14 cellular contexts compared by ENCODE assay signal in genomic region chr16:72947379-72948237, GRCh38.
DNase-seq lines count a peak whose midpoint lies in the region; ATAC-seq, FAIRE-seq and TF ChIP-seq lines count a peak whose summit lies in the region.
"Had no signal": no experiment of that assay in that cellular context is flagged by ENCODE, and none has a peak within 500 bp of the region (broad histone marks: within the 10 kb centered on the region; RNA-seq: fewer than 3 reads in every experiment).

No MANE protein-coding gene starts in this region.

- H3K4me3 ChIP-seq in ectodermal cell (ENCODE audit: insufficient read depth, low read depth, low read length) = no peak overlapping the region
- H3K4me3 ChIP-seq in pancreas = no peak overlapping the region
- H3K4me3 ChIP-seq: SK-N-MC, testis had no signal

- H3K36me3 ChIP-seq in ectodermal cell (ENCODE audit: control insufficient read depth, insufficient read depth, low read length) (peaks cover 8% of the 10 kb centered on the region), pancreas (peaks cover 0 to 8% (median 7%) of the 10 kb centered on the region in 3 donors)

- WGBS in ectodermal cell, 2 experiments = 63 to 68% methylated on average over 26 of the region's 26 CpGs
- 35 to 38% methylated on average over 26 of the region's 26 CpGs for WGBS in pancreas, 2 donors

- no peak for FAIRE-seq in pancreas (lab: Jason Lieb, UNC)

- ATAC-seq in pancreas (peak; percentile 36 to 70 (median 66)), HG02840 (IDR thresholded peaks at IDR 0.05; ENCODE audit: low FRiP score, unreplicated experiment) (no peak)

- CTCF ChIA-PET in HEK293T (lab: Yijun Ruan, JAX) = no interaction called here

- H3K9me3 ChIP-seq in ectodermal cell (ENCODE audit: control insufficient read depth, low read length) (no peaks in the 10 kb centered on the region), pancreas (no peaks in the 10 kb centered on the region)
- H3K9me3 ChIP-seq: testis had no signal

- intact Hi-C loops in pancreas (cut with DNase I) = no loop called here

- H3K4me1 ChIP-seq in ectodermal cell (ENCODE audit: control insufficient read depth, insufficient read depth, low read length) (peaks cover 24% of the 10 kb centered on the region), pancreas (peaks cover 30 to 43% (median 39%) of the 10 kb centered on the region in 3 donors)
- H3K4me1 ChIP-seq: testis had no signal

- peak; percentile 47 for DNase-seq in AG20443 (ENCODE audit: low spot score)
- DNase-seq in iPS-NIHi7 (ENCODE audit: extremely low spot score) = peak; percentile 43
- peak in 4 of 6 donors; percentile 46 to 63 (median 58) for DNase-seq in pancreas
- DNase-seq in NOMO-1 treated with dmso at 0.1 percent for 144 hours (lab: John Stamatoyannopoulos, UW; ENCODE audit: unreplicated experiment) = no peak
- DNase-seq in HEK293T (ENCODE audit: extremely low spot score) = no peak
- DNase-seq in T-helper 9 cell = no peak
- DNase-seq: 8988T, activated B cell treated with CpG ODN at 0.5 μM for 24 hours, Kasumi-1, NCI-H1694 treated with DMSO at 0.1 percent for 48 hours, testis had no signal

- H3K27ac ChIP-seq in ectodermal cell (ENCODE audit: insufficient read depth, low read depth, low read length, poor library complexity, severe bottlenecking) (peak overlapping the region; percentile 62), pancreas (peak overlapping the region; percentile 35 to 69 (median 54))
- H3K27ac ChIP-seq: SK-N-MC, testis had no signal

- H3K27me3 ChIP-seq in ectodermal cell (ENCODE audit: control insufficient read depth, insufficient read depth, low read length, poor library complexity, severe bottlenecking) = no peaks in the 10 kb centered on the region
- no peaks in the 10 kb centered on the region for H3K27me3 ChIP-seq in pancreas
- H3K27me3 ChIP-seq: testis had no signal

- POLR2A ChIA-PET in HEK293T (lab: Yijun Ruan, JAX) = no interaction called here

- TF ChIP-seq CTCF in pancreas (IDR thresholded peaks at IDR 0.05) = no peak

TF ChIP-seq in HEK293T, 16 proteins besides CTCF, POLR2A, EP300 and RAD21:
- TF ChIP-seq BHLHE40 (IDR thresholded peaks at IDR 0.05; ENCODE audit: borderline replicate concordance) (no peak), PKNOX1 (IDR thresholded peaks at IDR 0.05) (no peak), LEF1 (IDR thresholded peaks at IDR 0.05; ENCODE audit: borderline replicate concordance) (no peak), FOXK2 (IDR thresholded peaks at IDR 0.05) (no peak), SUZ12 (IDR thresholded peaks at IDR 0.05) (no peak), L3MBTL2 (conservative IDR thresholded peaks at IDR 0.05) (no peak), NFRKB (IDR thresholded peaks at IDR 0.05) (no peak)

Comparison
In these comparisons a context has a peak if more than half of its experiments do, and no peak if none do; other contexts are left out.
1. DNase-seq: peak in AG20443 (single experiment), iPS-NIHi7 (single experiment) and pancreas (4 of 6); none in NOMO-1 treated with dmso at 0.1 percent for 144 hours (single experiment), HEK293T (single experiment) and T-helper 9 cell (single experiment).